Comparison of ENCODE assay signal across 23 cellular contexts in genomic region chr6:49121970-49122369, GRCh38.
"Had no signal": no experiment of that assay in that cellular context is flagged by ENCODE, and none has a peak within 500 bp of the region (broad histone marks: within the 10 kb centered on the region; RNA-seq: fewer than 3 reads in every experiment).

No MANE protein-coding gene starts in this region.

- H3K4me1 ChIP-seq: colonic mucosa, esophagus squamous epithelium, left lung, prostate gland, right atrium auricular region, sigmoid colon, stomach, tibial artery had no signal

- H3K27me3 ChIP-seq: colonic mucosa, esophagus squamous epithelium, left lung, right atrium auricular region, sigmoid colon, stomach, tibial artery had no signal

- DNase-seq: colonic mucosa; effector memory CD4-positive, alpha-beta T cell; erythroblast; esophagus squamous epithelium; hypothalamus; immature natural killer cell; islet precursor cell; left lung; mesendoderm; midbrain; naive thymus-derived CD4-positive, alpha-beta T cell; nucleus accumbens; sigmoid colon; stimulated activated CD4-positive, alpha-beta T cell treated with anti-CD3 and anti-CD28 coated beads, Interleukin-2, amount 100 ng/mL, for 24 hours; stimulated activated CD4-positive, alpha-beta T cell treated with anti-CD3 and anti-CD28 coated beads, Interleukin-4, amount 100 ng/mL, for 24 hours; stimulated activated naive CD4-positive, alpha-beta T cell treated with Interleukin-2 at 50 U/mL for 16 hours; stomach; tibial artery had no signal

- H3K27ac ChIP-seq: colonic mucosa, esophagus squamous epithelium, left lung, prostate gland, right atrium auricular region, sigmoid colon, stomach, tibial artery had no signal

- ATAC-seq: left lung; naive thymus-derived CD4-positive, alpha-beta T cell; stimulated activated effector memory CD8-positive, alpha-beta T cell treated with anti-CD3 and anti-CD28 coated beads, Interleukin-12 subunit alpha, Interleukin-12 subunit beta, amount 100 ng/mL, for 72 hours had no signal

- FAIRE-seq: endothelial cell of umbilical vein, frontal cortex had no signal

- H3K4me3 ChIP-seq: colonic mucosa, esophagus squamous epithelium, left lung, prostate gland, right atrium auricular region, sigmoid colon, stomach, tibial artery had no signal

- H3K9me3 ChIP-seq: colonic mucosa, esophagus squamous epithelium, prostate gland, right atrium auricular region, sigmoid colon, stomach, tibial artery had no signal

- H3K36me3 ChIP-seq: colonic mucosa, esophagus squamous epithelium, left lung, prostate gland, right atrium auricular region, sigmoid colon, stomach, tibial artery had no signal
